Comparison of ENCODE assay signal across 1 cellular context in the genomic region with DNA sequence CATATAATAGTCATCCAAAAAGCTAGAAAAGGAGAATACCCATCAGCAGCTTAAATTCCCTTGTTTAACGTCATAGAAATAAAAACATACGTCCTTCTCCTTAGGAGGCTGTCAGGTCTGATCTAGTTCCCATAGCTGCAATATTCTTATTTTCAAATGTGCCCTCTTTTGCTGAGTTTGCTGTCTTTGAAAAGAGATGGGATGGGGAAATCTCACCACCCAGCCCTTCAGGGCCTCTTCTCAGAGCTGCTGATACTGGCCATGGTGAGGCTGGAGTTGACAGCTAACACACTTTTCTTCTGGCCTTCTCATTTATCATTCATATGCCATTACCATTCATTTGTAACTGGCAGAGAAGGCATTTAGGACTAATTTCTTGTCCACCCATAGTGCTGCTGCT.
A peak's percentile ranks its signal among the peaks of the same experiment; 100 is the strongest.
TF ChIP-seq lines count a peak whose summit lies in the region.

No MANE protein-coding gene starts in this region.

TF ChIP-seq in HepG2, 621 proteins besides CTCF, POLR2A, EP300 and RAD21:
- TF ChIP-seq MAFF (IDR thresholded peaks at IDR 0.05; ENCODE audit: low read depth, low read length): peak; percentile 63
- TF ChIP-seq ZNF709 (CRISPR knock-in tag; IDR thresholded peaks at IDR 0.05): no peak
- TF ChIP-seq MAFK (conservative IDR thresholded peaks at IDR 0.05 in 1 of 2, IDR thresholded peaks at IDR 0.05 in 1 of 2; ENCODE audit: low read length in 2 of 2): peak in 1 of 2 experiments; percentile 76; a peak in 2 of 4 replicates
